ENCODE assay signal across 1 cellular context in the genomic region with DNA sequence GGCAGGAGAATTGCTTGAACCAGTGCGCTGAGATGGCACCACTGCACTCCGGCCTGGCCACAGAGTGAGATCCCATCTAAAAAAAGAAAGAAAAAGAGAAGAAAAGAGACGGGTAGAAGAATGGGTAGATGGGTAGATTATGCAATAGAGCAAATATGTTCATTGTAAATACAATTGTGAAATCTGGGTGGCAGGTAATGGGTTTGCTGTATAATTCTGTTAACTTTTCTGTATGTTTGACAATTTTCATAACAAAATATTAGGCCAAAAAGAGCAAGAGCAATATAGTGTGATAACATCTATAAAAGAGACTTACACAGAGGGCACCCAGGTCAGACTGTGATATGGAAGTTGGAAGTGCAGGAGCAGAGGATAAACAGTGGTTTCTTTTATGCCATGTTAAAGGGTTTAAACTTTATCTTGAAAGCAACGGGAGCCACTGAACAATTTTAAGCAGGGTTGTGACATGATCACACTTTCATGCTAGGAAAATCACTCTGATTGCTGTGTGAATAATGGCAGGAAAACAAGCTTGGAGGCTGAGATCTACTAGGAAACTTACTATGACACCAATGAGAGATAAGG.
A peak's percentile ranks its signal among the peaks of the same experiment; 100 is the strongest.
TF ChIP-seq lines count a peak whose summit lies in the region.

No MANE protein-coding gene starts in this region.

TF ChIP-seq in HepG2, 621 proteins besides CTCF, POLR2A, EP300 and RAD21 (continued from another document):
- TF ChIP-seq, protein P1, sequence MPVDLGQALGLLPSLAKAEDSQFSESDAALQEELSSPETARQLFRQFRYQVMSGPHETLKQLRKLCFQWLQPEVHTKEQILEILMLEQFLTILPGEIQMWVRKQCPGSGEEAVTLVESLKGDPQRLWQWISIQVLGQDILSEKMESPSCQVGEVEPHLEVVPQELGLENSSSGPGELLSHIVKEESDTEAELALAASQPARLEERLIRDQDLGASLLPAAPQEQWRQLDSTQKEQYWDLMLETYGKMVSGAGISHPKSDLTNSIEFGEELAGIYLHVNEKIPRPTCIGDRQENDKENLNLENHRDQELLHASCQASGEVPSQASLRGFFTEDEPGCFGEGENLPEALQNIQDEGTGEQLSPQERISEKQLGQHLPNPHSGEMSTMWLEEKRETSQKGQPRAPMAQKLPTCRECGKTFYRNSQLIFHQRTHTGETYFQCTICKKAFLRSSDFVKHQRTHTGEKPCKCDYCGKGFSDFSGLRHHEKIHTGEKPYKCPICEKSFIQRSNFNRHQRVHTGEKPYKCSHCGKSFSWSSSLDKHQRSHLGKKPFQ (CRISPR knock-in tag; IDR thresholded peaks at IDR 0.05; ENCODE audit: insufficient replicate concordance), result no peak
- TF ChIP-seq ELF1 (CRISPR knock-in tag; IDR thresholded peaks at IDR 0.05) (no peak), FOXA1 (IDR thresholded peaks at IDR 0.05) (no peak), FOXA1 (CRISPR knock-in tag; IDR thresholded peaks at IDR 0.05) (0 out of 2 replicates have a peak, but pooled peaks have one; percentile 30), POLR2AphosphoS2 (IDR thresholded peaks at IDR 0.05; ENCODE audit: low read depth, low read length) (no peak), CEBPB (IDR thresholded peaks at IDR 0.05; ENCODE audit: borderline replicate concordance, low read depth, low read length) (peak; percentile 78), NFE2L2 (IDR thresholded peaks at IDR 0.05; ENCODE audit: low read length) (no peak), FOXA3 (CRISPR knock-in tag; IDR thresholded peaks at IDR 0.05) (0 out of 2 replicates have a peak, but pooled peaks have one; percentile 30), ZNF672 (CRISPR knock-in tag; IDR thresholded peaks at IDR 0.05) (no peak), ZSCAN12 (CRISPR knock-in tag; IDR thresholded peaks at IDR 0.05) (no peak), CBFB (CRISPR knock-in tag; IDR thresholded peaks at IDR 0.05) (no peak), CEBPG (CRISPR knock-in tag; IDR thresholded peaks at IDR 0.05) (peak; percentile 64), NR2F1 (CRISPR knock-in tag; IDR thresholded peaks at IDR 0.05) (0 out of 4 replicates have a peak, but pooled peaks of 1 of the 2 experiments have one; percentile 16), HNF4A (CRISPR knock-in tag; IDR thresholded peaks at IDR 0.05) (0 out of 2 replicates have a peak, but pooled peaks have one; percentile 5), WIZ (CRISPR knock-in tag; IDR thresholded peaks at IDR 0.05) (no peak), ZMYM4 (CRISPR knock-in tag; IDR thresholded peaks at IDR 0.05) (peak; percentile 15; the same call in 1 of the 2 replicates), ZNF160 (CRISPR knock-in tag; IDR thresholded peaks at IDR 0.05) (no peak), GABPB1 (CRISPR knock-in tag; IDR thresholded peaks at IDR 0.05) (no peak)
- TF ChIP-seq, protein P2, sequence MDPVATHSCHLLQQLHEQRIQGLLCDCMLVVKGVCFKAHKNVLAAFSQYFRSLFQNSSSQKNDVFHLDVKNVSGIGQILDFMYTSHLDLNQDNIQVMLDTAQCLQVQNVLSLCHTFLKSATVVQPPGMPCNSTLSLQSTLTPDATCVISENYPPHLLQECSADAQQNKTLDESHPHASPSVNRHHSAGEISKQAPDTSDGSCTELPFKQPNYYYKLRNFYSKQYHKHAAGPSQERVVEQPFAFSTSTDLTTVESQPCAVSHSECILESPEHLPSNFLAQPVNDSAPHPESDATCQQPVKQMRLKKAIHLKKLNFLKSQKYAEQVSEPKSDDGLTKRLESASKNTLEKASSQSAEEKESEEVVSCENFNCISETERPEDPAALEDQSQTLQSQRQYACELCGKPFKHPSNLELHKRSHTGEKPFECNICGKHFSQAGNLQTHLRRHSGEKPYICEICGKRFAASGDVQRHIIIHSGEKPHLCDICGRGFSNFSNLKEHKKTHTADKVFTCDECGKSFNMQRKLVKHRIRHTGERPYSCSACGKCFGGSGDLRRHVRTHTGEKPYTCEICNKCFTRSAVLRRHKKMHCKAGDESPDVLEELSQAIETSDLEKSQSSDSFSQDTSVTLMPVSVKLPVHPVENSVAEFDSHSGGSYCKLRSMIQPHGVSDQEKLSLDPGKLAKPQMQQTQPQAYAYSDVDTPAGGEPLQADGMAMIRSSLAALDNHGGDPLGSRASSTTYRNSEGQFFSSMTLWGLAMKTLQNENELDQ (CRISPR knock-in tag; IDR thresholded peaks at IDR 0.05; ENCODE audit: borderline replicate concordance), result no peak
- TF ChIP-seq, protein P3, sequence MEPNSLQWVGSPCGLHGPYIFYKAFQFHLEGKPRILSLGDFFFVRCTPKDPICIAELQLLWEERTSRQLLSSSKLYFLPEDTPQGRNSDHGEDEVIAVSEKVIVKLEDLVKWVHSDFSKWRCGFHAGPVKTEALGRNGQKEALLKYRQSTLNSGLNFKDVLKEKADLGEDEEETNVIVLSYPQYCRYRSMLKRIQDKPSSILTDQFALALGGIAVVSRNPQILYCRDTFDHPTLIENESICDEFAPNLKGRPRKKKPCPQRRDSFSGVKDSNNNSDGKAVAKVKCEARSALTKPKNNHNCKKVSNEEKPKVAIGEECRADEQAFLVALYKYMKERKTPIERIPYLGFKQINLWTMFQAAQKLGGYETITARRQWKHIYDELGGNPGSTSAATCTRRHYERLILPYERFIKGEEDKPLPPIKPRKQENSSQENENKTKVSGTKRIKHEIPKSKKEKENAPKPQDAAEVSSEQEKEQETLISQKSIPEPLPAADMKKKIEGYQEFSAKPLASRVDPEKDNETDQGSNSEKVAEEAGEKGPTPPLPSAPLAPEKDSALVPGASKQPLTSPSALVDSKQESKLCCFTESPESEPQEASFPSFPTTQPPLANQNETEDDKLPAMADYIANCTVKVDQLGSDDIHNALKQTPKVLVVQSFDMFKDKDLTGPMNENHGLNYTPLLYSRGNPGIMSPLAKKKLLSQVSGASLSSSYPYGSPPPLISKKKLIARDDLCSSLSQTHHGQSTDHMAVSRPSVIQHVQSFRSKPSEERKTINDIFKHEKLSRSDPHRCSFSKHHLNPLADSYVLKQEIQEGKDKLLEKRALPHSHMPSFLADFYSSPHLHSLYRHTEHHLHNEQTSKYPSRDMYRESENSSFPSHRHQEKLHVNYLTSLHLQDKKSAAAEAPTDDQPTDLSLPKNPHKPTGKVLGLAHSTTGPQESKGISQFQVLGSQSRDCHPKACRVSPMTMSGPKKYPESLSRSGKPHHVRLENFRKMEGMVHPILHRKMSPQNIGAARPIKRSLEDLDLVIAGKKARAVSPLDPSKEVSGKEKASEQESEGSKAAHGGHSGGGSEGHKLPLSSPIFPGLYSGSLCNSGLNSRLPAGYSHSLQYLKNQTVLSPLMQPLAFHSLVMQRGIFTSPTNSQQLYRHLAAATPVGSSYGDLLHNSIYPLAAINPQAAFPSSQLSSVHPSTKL (CRISPR knock-in tag; IDR thresholded peaks at IDR 0.05), result 0 out of 2 replicates have a peak, but pooled peaks have one; percentile 26
